ENCODE assay signal across 12 cellular contexts in genomic region chr19:49556412-49557398, GRCh38. TPM values are rescaled to one million over a fixed set of nuclear protein-coding genes. Genes with fewer than 3 reads are reported as not detected.
DNase-seq lines count a peak whose midpoint lies in the region; ATAC-seq and TF ChIP-seq lines count a peak whose summit lies in the region.
"Had no signal": no experiment of that assay in that cellular context is flagged by ENCODE, and none has a peak within 500 bp of the region (broad histone marks: within the 10 kb centered on the region; RNA-seq: fewer than 3 reads in every experiment).

No MANE protein-coding gene starts in this region.

- H3K9me3 ChIP-seq in CD4-positive, alpha-beta T cell (ENCODE audit: control insufficient read depth, low read length), result no peaks in the 10 kb centered on the region
- H3K9me3 ChIP-seq in SK-N-MC (ENCODE audit: low read depth, low read length), result no peaks in the 10 kb centered on the region
- H3K9me3 ChIP-seq in adrenal gland (replicated peaks in 1 of 3), result no peaks in the 10 kb centered on the region
- no peaks in the 10 kb centered on the region for H3K9me3 ChIP-seq in mesodermal cell (ENCODE audit: control insufficient read depth, low read length)
- H3K9me3 ChIP-seq: BLaER1 treated with 17β-estradiol and CSF1 and Interleukin-3, amounts not matched to agents 10 nM and 100 nM; thyroid gland had no signal

- peak overlapping the region; percentile 61 for H3K27ac ChIP-seq in CD4-positive, alpha-beta T cell (ENCODE audit: low read depth, low read length)
- H3K27ac ChIP-seq in SK-N-MC (peak overlapping the region; percentile 88), adrenal gland (peak overlapping the region; percentile 47 to 89 (median 75)), mesodermal cell (ENCODE audit: low read depth, low read length, severe bottlenecking) (peak overlapping the region; percentile 69)
- H3K27ac ChIP-seq: thyroid gland had no signal

- 40 to 64% (median 53%) methylated on average over 14 to 66 of the region's 66 CpGs for WGBS in adrenal gland, 4 donors
- WGBS in mesodermal cell (ENCODE audit: insufficient coverage in 2 of 2), 2 experiments, result 76 to 77% methylated on average over 52 to 61 of the region's 66 CpGs

- TF ChIP-seq CTCF in CD4-positive, alpha-beta T cell (IDR thresholded peaks at IDR 0.05), result no peak
- TF ChIP-seq CTCF in adrenal gland (IDR thresholded peaks at IDR 0.05), result no peak

- TF ChIP-seq POLR2A in adrenal gland (IDR thresholded peaks at IDR 0.05), result peak in 1 of 2 donors; percentile 37

- peaks cover 79% of the 10 kb centered on the region for H3K4me1 Mint-ChIP-seq in CD4-positive, alpha-beta T cell (ENCODE audit: low read depth)

- CTCF ChIA-PET in CD4-positive, alpha-beta T cell (lab: Charles Lee), result interaction anchor here (2.5 to 5.2 kb wide), 2 partner anchors 10 to 13 kb away, joined by 12 to 62 read pairs; no protein-coding TSS in a partner anchor

- H3K4me3 Mint-ChIP-seq in CD4-positive, alpha-beta T cell, result peak overlapping the region; percentile 89

- peak in 1 of 10 experiments; percentile 35 for DNase-seq in CD4-positive, alpha-beta T cell
- no peak for DNase-seq in SK-N-MC (ENCODE audit: low read depth, low spot score)
- peak; percentile 76 to 88 (median 82) for DNase-seq in adrenal gland
- no peak for DNase-seq in NCI-H774 (lab: John Stamatoyannopoulos, UW)
- no peak for DNase-seq in NCI-H1048 (lab: John Stamatoyannopoulos, UW)

- no peaks in the 10 kb centered on the region for H3K27me3 ChIP-seq in CD4-positive, alpha-beta T cell (ENCODE audit: control insufficient read depth, insufficient read depth, low read length)
- no peaks in the 10 kb centered on the region for H3K27me3 ChIP-seq in adrenal gland
- H3K27me3 ChIP-seq: BLaER1 treated with 17β-estradiol and CSF1 and Interleukin-3, amounts not matched to agents 10 nM and 100 nM; thyroid gland had no signal

- no peaks in the 10 kb centered on the region for H3K9me3 Mint-ChIP-seq in CD4-positive, alpha-beta T cell
- H3K9me3 Mint-ChIP-seq: brain had no signal

- intact Hi-C loops in CD4-positive, alpha-beta T cell (cut with DNase I, micrococcal nuclease), result no loop called here
- intact Hi-C loops in adrenal gland (cut with DNase I), result no loop called here

- POLR2A ChIA-PET in CD4-positive, alpha-beta T cell (lab: Charles Lee), result interaction anchor here (1.1 to 8.6 kb wide), 6 partner anchors 6 to 83 kb away, joined by 4 to 123 read pairs (median 50); partner anchors contain the start of gene RRAS

- H3K27ac Mint-ChIP-seq in CD4-positive, alpha-beta T cell, result peak overlapping the region; percentile 96

- no peaks in the 10 kb centered on the region for H3K27me3 Mint-ChIP-seq in CD4-positive, alpha-beta T cell
- H3K27me3 Mint-ChIP-seq: brain had no signal

- H3K36me3 ChIP-seq in SK-N-MC (ENCODE audit: insufficient read depth, low read length) (peaks cover 40% of the 10 kb centered on the region), adrenal gland (replicated peaks in 1 of 2) (peaks cover 0 to 39% of the 10 kb centered on the region in 2 donors), mesodermal cell (ENCODE audit: control insufficient read depth, insufficient read depth, low read length) (peaks cover 57% of the 10 kb centered on the region)

- H3K4me1 ChIP-seq in adrenal gland (replicated peaks in 1 of 2) (peaks cover 11 to 19% of the 10 kb centered on the region in 2 donors), mesodermal cell (ENCODE audit: control insufficient read depth, insufficient read depth, low read length, poor library complexity, severe bottlenecking) (peaks cover 8% of the 10 kb centered on the region)

- H3K36me3 Mint-ChIP-seq in CD4-positive, alpha-beta T cell (ENCODE audit: low read depth), result peaks cover 76% of the 10 kb centered on the region

- peak overlapping the region; percentile 61; the same call in 1 of the 2 replicates for H3K4me3 ChIP-seq in SK-N-MC
- H3K4me3 ChIP-seq in adrenal gland, result peak overlapping the region in 1 of 4 donors; percentile 35
- H3K4me3 ChIP-seq in mesodermal cell (ENCODE audit: extremely low read depth, insufficient read depth, low read length, poor library complexity, severe bottlenecking), result no peak overlapping the region
- H3K4me3 ChIP-seq: BLaER1 treated with 17β-estradiol and CSF1 and Interleukin-3, amounts not matched to agents 10 nM and 100 nM; thyroid gland had no signal

- no peak overlapping the region for H3K9ac ChIP-seq in SK-N-MC (ENCODE audit: insufficient read length)

- no peak for ATAC-seq in CD4-positive, alpha-beta T cell (ENCODE audit: poor library complexity)
- no peak for ATAC-seq in GM19023 (IDR thresholded peaks at IDR 0.05; ENCODE audit: unreplicated experiment)
- no peak for ATAC-seq in GM18873 (IDR thresholded peaks at IDR 0.05; ENCODE audit: low FRiP score, unreplicated experiment)

RNA-seq across cellular contexts. Expression of gene NOSIP, which starts 23.7 kb away (rescaled TPM):
- 100 to 1,000 TPM; 202 to 203 TPM for total RNA-seq in CD4-positive, alpha-beta T cell
- 10 to 100 TPM; 53.3 to 94.4 (median 60.7) TPM for total RNA-seq in adrenal gland
- 100 to 1,000 TPM in 2 of 3 donors, 10 to 100 TPM in 1; 35.0 to 159 (median 145) TPM for polyA plus RNA-seq in adrenal gland
- polyA plus RNA-seq in mesodermal cell (2013, experiment 1 of 2), result 65.4 TPM
- polyA plus RNA-seq in mesodermal cell (2013, experiment 2 of 2), result 56.2 TPM

RNA-seq across cellular contexts. Expression of gene PRRG2, which starts 24.4 kb away (rescaled TPM):
- total RNA-seq in CD4-positive, alpha-beta T cell, result under 1 TPM; 0.49 to 0.78 TPM
- 1 to 10 TPM in 2 of 8 donors, under 1 TPM in 4, not detected in 2; 0.75 to 1.2 (median 0.89) TPM for total RNA-seq in adrenal gland
- polyA plus RNA-seq in adrenal gland, result 1 to 10 TPM in 1 of 3 donors, under 1 TPM in 2; 0.33 to 1.2 (median 0.71) TPM
- polyA plus RNA-seq in mesodermal cell (2013, experiment 1 of 2), result 0.88 TPM
- 0.30 TPM for polyA plus RNA-seq in mesodermal cell (2013, experiment 2 of 2)
- polyA plus RNA-seq: fibroblast of lung had no signal

RNA-seq across cellular contexts. Expression of gene RCN3, which starts 28.9 kb away (rescaled TPM):
- total RNA-seq in CD4-positive, alpha-beta T cell, result 1 to 10 TPM; 4.8 to 7.8 TPM
- 10 to 100 TPM; 15.9 to 56.4 (median 36.2) TPM for total RNA-seq in adrenal gland
- 100 to 1,000 TPM in 2 of 3 donors, 1 to 10 TPM in 1; 9.3 to 232 (median 120) TPM for polyA plus RNA-seq in adrenal gland
- polyA plus RNA-seq in mesodermal cell (2013, experiment 1 of 2), result 13.7 TPM
- 13.1 TPM for polyA plus RNA-seq in mesodermal cell (2013, experiment 2 of 2)

RNA-seq across cellular contexts. Expression of gene PRR12, which starts 34.3 kb away (rescaled TPM):
- total RNA-seq in CD4-positive, alpha-beta T cell, result 10 to 100 TPM; 41.7 to 42.2 TPM
- total RNA-seq in adrenal gland, result 10 to 100 TPM; 14.3 to 39.3 (median 18.4) TPM
- 10 to 100 TPM in 1 of 3 donors, 1 to 10 TPM in 2; 4.2 to 49.8 (median 9.5) TPM for polyA plus RNA-seq in adrenal gland
- 23.4 TPM for polyA plus RNA-seq in mesodermal cell (2013, experiment 1 of 2)
- 18.2 TPM for polyA plus RNA-seq in mesodermal cell (2013, experiment 2 of 2)

RNA-seq across cellular contexts. Expression of gene FCGRT, which starts 44.2 kb away (rescaled TPM):
- total RNA-seq in CD4-positive, alpha-beta T cell, result 10 to 100 TPM; 50.2 to 52.5 TPM
- total RNA-seq in adrenal gland, result 100 to 1,000 TPM; 223 to 505 (median 364) TPM
- polyA plus RNA-seq in adrenal gland, result 100 to 1,000 TPM in 2 of 3 donors, 10 to 100 TPM in 1; 90.2 to 253 (median 218) TPM
- polyA plus RNA-seq in mesodermal cell (2013, experiment 1 of 2), result 46.7 TPM
- polyA plus RNA-seq in mesodermal cell (2013, experiment 2 of 2), result 39.4 TPM

Comparison
In these comparisons a context has a peak if more than half of its experiments do, and no peak if none do; other contexts are left out.
1. DNase-seq: peak in adrenal gland (7 of 7); none in SK-N-MC (single experiment), NCI-H774 (single experiment) and NCI-H1048 (single experiment).
2. Peak in every context shown above with its lines, with median percentiles within 50 percentile points of each other: H3K27ac ChIP-seq.